In the genomic region with DNA sequence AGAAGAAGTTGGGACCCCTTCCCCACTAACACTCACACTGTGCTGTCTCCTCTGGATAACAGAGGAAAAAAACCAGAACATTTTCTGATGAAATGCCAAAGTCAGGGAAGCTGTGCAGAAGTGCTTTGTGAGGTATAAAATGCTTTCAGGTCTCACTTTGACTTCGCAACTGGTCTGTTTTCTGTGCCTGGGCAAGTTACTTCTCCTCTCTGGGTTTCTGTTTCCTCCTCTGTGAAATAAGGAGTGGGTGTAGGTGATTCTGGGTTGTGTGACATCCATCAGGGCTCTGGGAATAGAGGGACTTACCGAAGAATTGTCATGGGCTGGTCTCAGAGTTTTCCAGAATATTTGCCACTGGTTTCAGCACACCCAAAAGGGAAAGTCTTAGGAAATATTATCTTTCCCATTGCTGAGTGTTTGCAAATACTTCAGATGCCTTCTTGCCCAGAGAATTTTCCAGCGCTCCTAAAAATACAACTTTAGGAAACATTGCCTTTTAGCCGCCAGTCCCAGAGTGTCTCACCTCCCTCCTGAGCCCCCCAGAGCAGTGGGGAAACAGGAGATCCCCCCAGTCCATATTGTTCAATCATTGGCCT, we compare ENCODE assay signal across 2 cellular contexts.
TF ChIP-seq lines count a peak whose summit lies in the region.

No MANE protein-coding gene starts in this region.

TF ChIP-seq in IMR-90, 13 proteins besides CTCF, POLR2A, EP300 and RAD21 (continued from another document):
- TF ChIP-seq, protein P1, sequence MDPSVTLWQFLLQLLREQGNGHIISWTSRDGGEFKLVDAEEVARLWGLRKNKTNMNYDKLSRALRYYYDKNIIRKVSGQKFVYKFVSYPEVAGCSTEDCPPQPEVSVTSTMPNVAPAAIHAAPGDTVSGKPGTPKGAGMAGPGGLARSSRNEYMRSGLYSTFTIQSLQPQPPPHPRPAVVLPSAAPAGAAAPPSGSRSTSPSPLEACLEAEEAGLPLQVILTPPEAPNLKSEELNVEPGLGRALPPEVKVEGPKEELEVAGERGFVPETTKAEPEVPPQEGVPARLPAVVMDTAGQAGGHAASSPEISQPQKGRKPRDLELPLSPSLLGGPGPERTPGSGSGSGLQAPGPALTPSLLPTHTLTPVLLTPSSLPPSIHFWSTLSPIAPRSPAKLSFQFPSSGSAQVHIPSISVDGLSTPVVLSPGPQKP (IDR thresholded peaks at IDR 0.05; ENCODE audit: borderline replicate concordance, low read depth, low read length): no peak
- no peak for TF ChIP-seq FOS (IDR thresholded peaks at IDR 0.05; ENCODE audit: low read depth, low read length)
- no peak for TF ChIP-seq SMC3 (IDR thresholded peaks at IDR 0.05; ENCODE audit: low read depth, low read length)
- no peak for TF ChIP-seq MAFK (IDR thresholded peaks at IDR 0.05; ENCODE audit: low read depth, low read length)
- TF ChIP-seq CEBPB (IDR thresholded peaks at IDR 0.05; ENCODE audit: low read depth, low read length): no peak
TF ChIP-seq in IMR-90: peak in this region for 0.

TF ChIP-seq in SK-N-SH treated with all-trans-retinoic acid at 6 μM for 48 hours, 23 proteins besides CTCF, POLR2A, EP300 and RAD21 (continued from another document):
- TF ChIP-seq, protein P2, sequence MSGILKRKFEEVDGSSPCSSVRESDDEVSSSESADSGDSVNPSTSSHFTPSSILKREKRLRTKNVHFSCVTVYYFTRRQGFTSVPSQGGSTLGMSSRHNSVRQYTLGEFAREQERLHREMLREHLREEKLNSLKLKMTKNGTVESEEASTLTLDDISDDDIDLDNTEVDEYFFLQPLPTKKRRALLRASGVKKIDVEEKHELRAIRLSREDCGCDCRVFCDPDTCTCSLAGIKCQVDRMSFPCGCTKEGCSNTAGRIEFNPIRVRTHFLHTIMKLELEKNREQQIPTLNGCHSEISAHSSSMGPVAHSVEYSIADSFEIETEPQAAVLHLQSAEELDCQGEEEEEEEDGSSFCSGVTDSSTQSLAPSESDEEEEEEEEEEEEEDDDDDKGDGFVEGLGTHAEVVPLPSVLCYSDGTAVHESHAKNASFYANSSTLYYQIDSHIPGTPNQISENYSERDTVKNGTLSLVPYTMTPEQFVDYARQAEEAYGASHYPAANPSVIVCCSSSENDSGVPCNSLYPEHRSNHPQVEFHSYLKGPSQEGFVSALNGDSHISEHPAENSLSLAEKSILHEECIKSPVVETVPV (CRISPR knock-in tag; IDR thresholded peaks at IDR 0.05): no peak
- no peak for TF ChIP-seq ESRRG (CRISPR knock-in tag; IDR thresholded peaks at IDR 0.05)
- TF ChIP-seq, protein P3, sequence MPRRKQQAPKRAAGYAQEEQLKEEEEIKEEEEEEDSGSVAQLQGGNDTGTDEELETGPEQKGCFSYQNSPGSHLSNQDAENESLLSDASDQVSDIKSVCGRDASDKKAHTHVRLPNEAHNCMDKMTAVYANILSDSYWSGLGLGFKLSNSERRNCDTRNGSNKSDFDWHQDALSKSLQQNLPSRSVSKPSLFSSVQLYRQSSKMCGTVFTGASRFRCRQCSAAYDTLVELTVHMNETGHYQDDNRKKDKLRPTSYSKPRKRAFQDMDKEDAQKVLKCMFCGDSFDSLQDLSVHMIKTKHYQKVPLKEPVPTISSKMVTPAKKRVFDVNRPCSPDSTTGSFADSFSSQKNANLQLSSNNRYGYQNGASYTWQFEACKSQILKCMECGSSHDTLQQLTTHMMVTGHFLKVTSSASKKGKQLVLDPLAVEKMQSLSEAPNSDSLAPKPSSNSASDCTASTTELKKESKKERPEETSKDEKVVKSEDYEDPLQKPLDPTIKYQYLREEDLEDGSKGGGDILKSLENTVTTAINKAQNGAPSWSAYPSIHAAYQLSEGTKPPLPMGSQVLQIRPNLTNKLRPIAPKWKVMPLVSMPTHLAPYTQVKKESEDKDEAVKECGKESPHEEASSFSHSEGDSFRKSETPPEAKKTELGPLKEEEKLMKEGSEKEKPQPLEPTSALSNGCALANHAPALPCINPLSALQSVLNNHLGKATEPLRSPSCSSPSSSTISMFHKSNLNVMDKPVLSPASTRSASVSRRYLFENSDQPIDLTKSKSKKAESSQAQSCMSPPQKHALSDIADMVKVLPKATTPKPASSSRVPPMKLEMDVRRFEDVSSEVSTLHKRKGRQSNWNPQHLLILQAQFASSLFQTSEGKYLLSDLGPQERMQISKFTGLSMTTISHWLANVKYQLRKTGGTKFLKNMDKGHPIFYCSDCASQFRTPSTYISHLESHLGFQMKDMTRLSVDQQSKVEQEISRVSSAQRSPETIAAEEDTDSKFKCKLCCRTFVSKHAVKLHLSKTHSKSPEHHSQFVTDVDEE (CRISPR knock-in tag; IDR thresholded peaks at IDR 0.05): no peak
- TF ChIP-seq ISL1 (CRISPR knock-in tag; IDR thresholded peaks at IDR 0.05): no peak
- no peak for TF ChIP-seq ARNTL (CRISPR knock-in tag; IDR thresholded peaks at IDR 0.05; ENCODE audit: borderline replicate concordance, low read depth)
